ENCODE assay signal across 9 cellular contexts in the genomic region with DNA sequence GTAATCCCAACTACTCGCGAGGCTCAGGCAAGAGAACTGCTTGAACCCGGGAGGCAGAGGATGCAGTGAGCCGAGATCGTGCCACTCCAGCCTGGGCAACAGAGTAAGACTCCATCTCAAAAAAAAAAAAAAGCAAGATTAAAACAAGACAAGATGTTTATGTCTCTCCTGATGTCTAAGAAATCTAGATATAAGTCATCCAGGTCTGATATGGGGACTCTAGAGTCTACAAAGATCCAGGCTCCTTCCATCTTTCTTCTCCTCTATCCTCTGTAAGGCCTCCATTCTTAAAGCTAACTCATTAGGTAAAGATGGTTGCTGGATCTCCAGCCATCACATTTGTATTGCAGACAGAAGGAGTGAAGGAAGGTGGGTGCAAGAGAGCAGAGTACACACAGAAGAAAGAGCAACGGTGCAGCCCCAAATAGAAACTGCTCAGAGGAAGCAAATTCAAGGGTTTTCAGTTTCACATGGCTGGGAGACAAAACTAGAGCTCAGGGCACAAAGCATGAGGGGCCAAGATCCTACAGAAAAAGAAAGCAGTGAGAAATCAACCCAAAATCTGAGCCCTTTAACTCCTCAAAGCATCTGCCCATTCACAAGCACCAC. TPM values are rescaled to one million over a fixed set of nuclear protein-coding genes. Genes with fewer than 3 reads are reported as not detected.
A peak's percentile ranks its signal among the peaks of the same experiment; 100 is the strongest.
DNase-seq lines count a peak whose midpoint lies in the region; ATAC-seq and TF ChIP-seq lines count a peak whose summit lies in the region.
"Had no signal": no experiment of that assay in that cellular context is flagged by ENCODE, and none has a peak within 500 bp of the region (broad histone marks: within the 10 kb centered on the region; RNA-seq: fewer than 3 reads in every experiment).

No MANE protein-coding gene starts in this region.

- WGBS in transverse colon (ENCODE audit: low coverage in 1 of 2), 2 donors: 75 to 84% methylated on average over 1 to 6 of the region's 6 CpGs

- H3K9me3 Mint-ChIP-seq in activated naive CD8-positive, alpha-beta T cell (ENCODE audit: low read depth): no peaks in the 10 kb centered on the region

- peak; percentile 43 for DNase-seq in GM20000 (ENCODE audit: low spot score)
- DNase-seq in left colon: no peak
- no peak for DNase-seq in transverse colon
- no peak for DNase-seq in C1 segment of cervical spinal cord (lab: John Stamatoyannopoulos, UW)
- DNase-seq in epidermal melanocyte (ENCODE audit: insufficient read length, low spot score): no peak
- DNase-seq: NCI-H2081 treated with DMSO at 0.1 percent for 48 hours had no signal

- TF ChIP-seq POLR2A in transverse colon (IDR thresholded peaks at IDR 0.05): no peak

- H3K27ac Mint-ChIP-seq in activated naive CD8-positive, alpha-beta T cell: peak overlapping the region; percentile 9

- H3K36me3 ChIP-seq in transverse colon: no peaks in the 10 kb centered on the region

- H3K27me3 ChIP-seq in transverse colon: no peaks in the 10 kb centered on the region

- TF ChIP-seq CTCF in GM20000 (IDR thresholded peaks at IDR 0.05; ENCODE audit: extremely low read depth, missing control alignments) (no peak), transverse colon (IDR thresholded peaks at IDR 0.05) (no peak)

- H3K4me1 Mint-ChIP-seq in activated naive CD8-positive, alpha-beta T cell (ENCODE audit: low read depth): peaks cover 28% of the 10 kb centered on the region

- no peak overlapping the region for H3K4me3 ChIP-seq in transverse colon

- ATAC-seq in GM18499 (IDR thresholded peaks at IDR 0.05; ENCODE audit: insufficient read depth, unreplicated experiment) (peak; percentile 74), HG03139 (IDR thresholded peaks at IDR 0.05; ENCODE audit: unreplicated experiment) (peak; percentile 78), left colon (no peak)

- peak overlapping the region in 2 of 4 donors; percentile 18 to 20 for H3K27ac ChIP-seq in transverse colon

- H3K9me3 ChIP-seq in transverse colon: no peaks in the 10 kb centered on the region

- H3K27me3 Mint-ChIP-seq in activated naive CD8-positive, alpha-beta T cell: no peaks in the 10 kb centered on the region

- in situ Hi-C loops in transverse colon (cut with MboI; ENCODE audit: low pct_ligation_motif_present in 1 of 4, low pct_unique_long_range_greater_than_20kb in 1 of 4, low sequenced_read_pairs in 3 of 4): no loop called here

- no peak for TF ChIP-seq EP300 in transverse colon (IDR thresholded peaks at IDR 0.05; ENCODE audit: low read depth)

- intact Hi-C loops in left colon (cut with DNase I, micrococcal nuclease): no loop called here
- intact Hi-C loops in transverse colon (cut with DNase I; ENCODE audit: low total_unique reads): no loop called here

- H3K4me3 Mint-ChIP-seq in activated naive CD8-positive, alpha-beta T cell: no peak overlapping the region

- peaks cover 0 to 27% (median 10%) of the 10 kb centered on the region in 4 donors for H3K4me1 ChIP-seq in transverse colon

- peaks cover 12% of the 10 kb centered on the region for H3K36me3 Mint-ChIP-seq in activated naive CD8-positive, alpha-beta T cell

RNA-seq across cellular contexts. Expression of a gene that starts 57.6 kb away (rescaled TPM):
- 10 to 100 TPM; 18.3 to 20.1 TPM for total RNA-seq in left colon
- 10 to 100 TPM; 17.3 to 45.8 (median 26.6) TPM for total RNA-seq in transverse colon
